ENCODE assay signal across 9 cellular contexts in the genomic region with DNA sequence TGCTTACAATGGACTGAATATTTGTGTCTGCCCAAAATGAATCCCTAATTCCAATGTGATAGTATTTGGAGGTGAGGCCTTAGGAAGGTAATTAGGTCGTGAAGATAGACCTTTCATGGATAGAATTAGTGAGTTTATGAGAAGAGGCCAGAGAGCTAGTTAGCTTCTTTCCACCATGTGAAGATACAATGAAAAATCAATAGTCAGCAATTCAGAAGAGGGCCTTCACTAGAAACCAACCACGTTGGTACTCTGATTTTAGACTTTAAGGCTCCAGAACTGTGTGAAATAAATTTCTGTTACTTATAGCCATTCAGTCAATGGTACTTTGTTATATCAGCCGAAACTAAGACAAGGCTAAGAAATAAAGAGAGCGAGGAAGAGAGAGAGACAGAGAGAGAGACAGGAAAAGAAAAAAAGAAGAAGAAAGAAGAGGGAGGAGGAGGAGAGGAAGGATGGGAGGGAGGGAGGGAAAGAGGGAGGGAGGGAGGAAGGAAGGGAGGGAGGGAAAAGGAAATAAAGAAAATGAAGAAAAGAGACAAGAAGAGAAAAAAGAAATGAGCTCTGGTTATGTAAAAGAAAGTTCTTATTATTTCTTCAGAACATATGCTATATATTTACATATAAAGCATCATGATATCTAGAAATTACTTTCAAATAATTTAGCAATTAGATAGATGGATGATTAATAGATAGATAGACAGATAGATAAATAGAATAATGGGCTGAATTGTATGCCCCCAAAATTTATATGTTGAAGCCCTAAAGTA.
"Had no signal": no experiment of that assay in that cellular context is flagged by ENCODE, and none has a peak within 500 bp of the region (broad histone marks: within the 10 kb centered on the region; RNA-seq: fewer than 3 reads in every experiment).

No MANE protein-coding gene starts in this region.

- ATAC-seq: GM23338 had no signal

- FAIRE-seq: H1, H54, HTR-8/SVneo had no signal

- H3K4me3 ChIP-seq: GM23338 had no signal

- H3K27ac ChIP-seq: KMS-11 had no signal

- DNase-seq: H9, HCEC 1CT, Karpas-422, KBM-7 had no signal

- H3K4me2 ChIP-seq: GM23338, KMS-11 had no signal

- H3K9ac ChIP-seq: KMS-11 had no signal
